ENCODE assay signal across 1 cellular context in the genomic region with DNA sequence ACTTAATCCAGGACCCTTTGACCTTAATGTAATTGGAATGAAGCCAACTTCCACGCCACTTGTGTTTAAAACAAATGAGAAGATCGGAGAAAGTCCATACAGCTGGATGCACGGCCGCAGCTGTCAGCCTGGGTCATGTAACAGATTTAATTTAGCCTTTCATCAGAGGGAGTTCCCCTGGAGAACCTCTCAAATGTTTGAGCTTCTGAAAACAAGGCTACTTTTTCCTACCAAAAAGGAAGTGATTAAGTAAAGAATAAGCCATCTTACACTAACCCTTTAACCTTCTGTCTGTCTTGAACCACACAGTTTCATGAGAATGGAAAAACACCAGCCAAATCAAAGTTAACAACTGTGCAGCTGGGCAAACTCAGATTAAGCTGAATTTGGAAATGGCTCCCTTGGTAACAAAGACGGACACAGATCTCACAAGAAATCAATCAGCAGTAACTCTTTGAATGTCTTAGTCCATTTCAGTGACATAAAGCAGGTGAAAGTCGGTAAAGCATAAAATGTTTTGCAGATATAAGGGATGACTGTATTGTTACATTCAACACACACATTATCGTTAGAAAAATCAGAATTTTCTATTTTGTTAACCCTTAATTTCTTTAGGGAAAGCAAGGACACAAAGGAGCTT.
TF ChIP-seq lines count a peak whose summit lies in the region.

No MANE protein-coding gene starts in this region.

TF ChIP-seq in GM23338, 12 proteins besides CTCF, POLR2A, EP300 and RAD21 (continued from another document):
- TF ChIP-seq, protein P1, sequence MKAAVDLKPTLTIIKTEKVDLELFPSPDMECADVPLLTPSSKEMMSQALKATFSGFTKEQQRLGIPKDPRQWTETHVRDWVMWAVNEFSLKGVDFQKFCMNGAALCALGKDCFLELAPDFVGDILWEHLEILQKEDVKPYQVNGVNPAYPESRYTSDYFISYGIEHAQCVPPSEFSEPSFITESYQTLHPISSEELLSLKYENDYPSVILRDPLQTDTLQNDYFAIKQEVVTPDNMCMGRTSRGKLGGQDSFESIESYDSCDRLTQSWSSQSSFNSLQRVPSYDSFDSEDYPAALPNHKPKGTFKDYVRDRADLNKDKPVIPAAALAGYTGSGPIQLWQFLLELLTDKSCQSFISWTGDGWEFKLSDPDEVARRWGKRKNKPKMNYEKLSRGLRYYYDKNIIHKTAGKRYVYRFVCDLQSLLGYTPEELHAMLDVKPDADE (IDR thresholded peaks at IDR 0.05): no peak
